ENCODE assay signal across 33 cellular contexts in the genomic region with DNA sequence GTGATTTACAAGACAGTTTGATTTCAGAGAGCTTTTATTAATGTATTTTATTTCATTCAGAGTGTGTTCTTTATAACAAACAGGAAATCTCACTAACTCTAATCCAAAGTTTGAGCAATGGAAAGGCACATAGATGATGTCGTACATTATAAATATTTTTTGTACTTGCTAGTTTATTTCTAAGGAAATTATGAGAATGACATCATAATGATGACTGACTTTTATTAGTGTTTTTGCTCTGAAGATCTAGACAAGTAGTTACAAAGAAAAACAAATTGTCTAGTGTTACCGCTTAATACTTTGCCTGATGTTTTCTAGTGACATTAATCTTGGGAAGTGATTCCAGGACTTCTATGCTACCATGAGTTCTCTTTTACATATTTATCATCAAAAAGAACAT. TPM values are rescaled to one million over a fixed set of nuclear protein-coding genes. Genes with fewer than 3 reads are reported as not detected.
"Had no signal": no experiment of that assay in that cellular context is flagged by ENCODE, and none has a peak within 500 bp of the region (broad histone marks: within the 10 kb centered on the region; RNA-seq: fewer than 3 reads in every experiment).

No MANE protein-coding gene starts in this region.

- H3K27ac ChIP-seq: ascending aorta, cardiac muscle cell, VCaP had no signal

- DNase-seq: activated B cell treated with CpG ODN at 0.5 μM for 24 hours; activated CD4-positive, alpha-beta memory T cell treated with anti-CD3 and anti-CD28 coated beads for 36 hours; activated CD4-positive, alpha-beta T cell treated with anti-CD3 and anti-CD28 coated beads for 4 hours; activated CD4-positive, alpha-beta T cell treated with anti-CD3 and anti-CD28 coated beads, Interleukin-2, amount 10 ng/mL, durations not matched to agents 24 days and 14 days; activated CD4-positive, alpha-beta T cell treated with anti-CD3 and anti-CD28 coated beads, Interleukin-2, amount 50 U/mL, for 1 hour; activated CD4-positive, alpha-beta T cell treated with anti-CD3 and anti-CD28 coated beads, Interleukin-2, amount 50 U/mL, for 4 hours; activated CD4-positive, CD25-positive, alpha-beta regulatory T cell treated with anti-CD3 and anti-CD28 coated beads, Interleukin-2, amount 50 U/mL, for 72 hours; activated CD8-positive, alpha-beta memory T cell treated with anti-CD3 and anti-CD28 coated beads, Interleukin-2, amount 50 U/mL, for 4 hours; activated CD8-positive, alpha-beta T cell treated with anti-CD3 and anti-CD28 coated beads for 36 hours; activated effector memory CD4-positive, alpha-beta T cell treated with anti-CD3 and anti-CD28 coated beads, Interleukin-2, amount 50 U/mL, for 16 hours; activated gamma-delta T cell treated with Interleukin-2 at 50 U/mL for 16 hours; activated naive CD4-positive, alpha-beta T cell; activated naive CD4-positive, alpha-beta T cell treated with anti-CD3 and anti-CD28 coated beads, Interleukin-2, amount 10 ng/mL, durations not matched to agents 7 days and 5 days; activated naive CD8-positive, alpha-beta T cell treated with anti-CD3 and anti-CD28 coated beads, Interleukin-2, amount 10 ng/mL, durations not matched to agents 7 days and 5 days; activated naive CD8-positive, alpha-beta T cell treated with anti-CD3 and anti-CD28 coated beads, Interleukin-2, amount 50 U/mL, for 24 hours; activated T-cell treated with anti-CD3 and anti-CD28 coated beads for 4 hours; activated T-cell treated with anti-CD3 and anti-CD28 coated beads, Interleukin-2, amount 50 U/mL, for 1 hour; activated T-cell treated with anti-CD3 and anti-CD28 coated beads, Interleukin-2, amount 50 U/mL, for 4 hours; activated T-cell treated with anti-CD3 and anti-CD28 coated beads, Interleukin-2, amount 50 U/mL, for 72 hours; amygdala; anterior cingulate cortex; caudate nucleus; cerebellar nuclear complex; T-helper 2 cell; T-helper 9 cell had no signal

- H3K9me3 ChIP-seq: ascending aorta had no signal

- H3K4me3 ChIP-seq: ascending aorta, cardiac muscle cell had no signal

- ATAC-seq: activated CD8-positive, alpha-beta T cell treated with anti-CD3 and anti-CD28 coated beads for 36 hours; activated naive CD8-positive, alpha-beta T cell treated with anti-CD3 and anti-CD28 coated beads, Interleukin-2, amount 50 U/mL, for 24 hours; activated T-cell treated with anti-CD3 and anti-CD28 coated beads, Interleukin-2, amount 50 U/mL, for 4 hours; activated T-cell treated with anti-CD3 and anti-CD28 coated beads, Interleukin-2, amount 50 U/mL, for 72 hours; activated T-helper 17 cell treated with anti-CD3 and anti-CD28 coated beads, Interleukin-2, amount 50 U/mL, for 72 hours had no signal

- H3K36me3 ChIP-seq: ascending aorta, cardiac muscle cell had no signal

- H3K4me1 ChIP-seq: ascending aorta had no signal

- H3K27me3 ChIP-seq: ascending aorta, cardiac muscle cell had no signal

- FAIRE-seq: bronchial epithelial cell, TTC549 had no signal

RNA-seq across cellular contexts. Expression of a gene that starts 43.2 kb away (rescaled TPM):
- total RNA-seq: activated B cell treated with CpG ODN at 0.5 μM for 24 hours; activated CD4-positive, alpha-beta memory T cell treated with anti-CD3 and anti-CD28 coated beads for 36 hours; activated CD4-positive, alpha-beta T cell treated with anti-CD3 and anti-CD28 coated beads, Interleukin-2, amount 10 ng/mL, durations not matched to agents 24 days and 14 days; activated CD8-positive, alpha-beta memory T cell treated with anti-CD3 and anti-CD28 coated beads for 36 hours; activated CD8-positive, alpha-beta T cell treated with anti-CD3 and anti-CD28 coated beads for 36 hours; activated naive CD8-positive, alpha-beta T cell treated with anti-CD3 and anti-CD28 coated beads, Interleukin-2, amount 10 ng/mL, durations not matched to agents 7 days and 5 days; activated T-helper 1 cell treated with anti-CD3 and anti-CD28 coated beads, Interleukin-12 subunit alpha, Interleukin-12 subunit beta, Interleukin-2, Interleukin-4 antibody, amounts not matched to agents 30 ng/mL and 10 ng/mL and 1 ng/mL, durations not matched to agents 14 hours and 24 hours and 36 hours; activated T-helper 17 cell treated with anti-CD3 and anti-CD28 coated beads, Interleukin-2, amount 50 U/mL, for 72 hours; bronchial epithelial cell; cardiac muscle cell had no signal
